ENCODE assay signal across 14 cellular contexts in genomic region chr15:75114327-75114726, GRCh38.
"Had no signal": no experiment of that assay in that cellular context is flagged by ENCODE, and none has a peak within 500 bp of the region (broad histone marks: within the 10 kb centered on the region; RNA-seq: fewer than 3 reads in every experiment).

No MANE protein-coding gene starts in this region.

- H3K4me3 ChIP-seq: cardiac muscle cell, gastroesophageal sphincter, heart right ventricle, lung, upper lobe of right lung had no signal

- H3K36me3 ChIP-seq: cardiac muscle cell, gastroesophageal sphincter, heart right ventricle, upper lobe of right lung had no signal

- H3K4me3 Mint-ChIP-seq: activated CD4-positive, alpha-beta T cell treated with anti-CD3 and anti-CD28 coated beads, Interleukin-2, amount 10 ng/mL, durations not matched to agents 7 days and 5 days; activated naive CD4-positive, alpha-beta T cell treated with anti-CD3 and anti-CD28 coated beads, Interleukin-2, amount 10 ng/mL, durations not matched to agents 7 days and 5 days; mesothelial cell of epicardium; WTC11 had no signal

- DNase-seq: activated CD4-positive, alpha-beta T cell treated with anti-CD3 and anti-CD28 coated beads, Interleukin-2, amount 10 ng/mL, durations not matched to agents 7 days and 5 days; activated naive CD4-positive, alpha-beta T cell treated with anti-CD3 and anti-CD28 coated beads, Interleukin-2, amount 10 ng/mL, durations not matched to agents 7 days and 5 days; heart right ventricle; left cardiac atrium; stimulated activated naive CD4-positive, alpha-beta T cell treated with Interleukin-2 at 50 U/mL for 16 hours; T-helper 17 cell; upper lobe of right lung had no signal

- H3K4me1 ChIP-seq: gastroesophageal sphincter, upper lobe of right lung had no signal

- ATAC-seq: gastroesophageal sphincter, left cardiac atrium, T-helper 17 cell, upper lobe of right lung, WTC11 had no signal

- H3K4me1 Mint-ChIP-seq: WTC11 had no signal

- H3K27ac Mint-ChIP-seq: activated CD4-positive, alpha-beta T cell treated with anti-CD3 and anti-CD28 coated beads, Interleukin-2, amount 10 ng/mL, durations not matched to agents 7 days and 5 days; activated naive CD4-positive, alpha-beta T cell treated with anti-CD3 and anti-CD28 coated beads, Interleukin-2, amount 10 ng/mL, durations not matched to agents 7 days and 5 days; activated T-helper 2 cell treated with anti-CD3 and anti-CD28 coated beads, Interferon-gamma antibody, Interleukin-2, Interleukin-4, amounts not matched to agents 10 μg/mL and 5 μg/mL and 100 μg/mL, durations not matched to agents 14 hours and 24 hours and 36 hours; mesothelial cell of epicardium; T-helper 17 cell; WTC11 had no signal

- H3K27ac ChIP-seq: cardiac muscle cell, gastroesophageal sphincter, upper lobe of right lung had no signal

- H3K27me3 Mint-ChIP-seq: T-helper 17 cell had no signal

- FAIRE-seq: TTC549 had no signal

- H3K27me3 ChIP-seq: cardiac muscle cell, heart right ventricle, upper lobe of right lung had no signal
